Comparison of ENCODE assay signal across 9 cellular contexts in genomic region chr17:75774988-75775668, GRCh38. TPM values are rescaled to one million over a fixed set of nuclear protein-coding genes. Genes with fewer than 3 reads are reported as not detected.
A peak's percentile ranks its signal among the peaks of the same experiment; 100 is the strongest.
DNase-seq lines count a peak whose midpoint lies in the region; ATAC-seq and TF ChIP-seq lines count a peak whose summit lies in the region.
"Had no signal": no experiment of that assay in that cellular context is flagged by ENCODE, and none has a peak within 500 bp of the region (broad histone marks: within the 10 kb centered on the region; RNA-seq: fewer than 3 reads in every experiment).

No MANE protein-coding gene starts in this region.

- peaks cover 26% of the 10 kb centered on the region for H3K36me3 ChIP-seq in PC-9 (ENCODE audit: low read depth)
- H3K36me3 ChIP-seq in endodermal cell (ENCODE audit: control insufficient read depth, insufficient read depth, low read length): peaks cover 29% of the 10 kb centered on the region
- peaks cover 10 to 23% of the 10 kb centered on the region in 2 experiments for H3K36me3 ChIP-seq in trophoblast cell (ENCODE audit: control insufficient read depth in 1 of 2, insufficient read depth in 2 of 2, low read length in 2 of 2)

- DNase-seq in DMS53 (lab: John Stamatoyannopoulos, UW) (peak; percentile 52), DMS53 treated with DMSO at 0.1 percent for 48 hours (lab: John Stamatoyannopoulos, UW; ENCODE audit: unreplicated experiment) (no peak), PC-9 (peak; percentile 72 to 75), endodermal cell (peak; percentile 85), trophoblast cell (peak; percentile 63 to 72), NCI-H1436 (lab: John Stamatoyannopoulos, UW) (no peak)
- DNase-seq: NCI-H1105 treated with DMSO at 0.1 percent for 48 hours had no signal

- H4K20me1 ChIP-seq in PC-9 (ENCODE audit: insufficient read depth): peaks cover 36% of the 10 kb centered on the region

- H3K4me3 Mint-ChIP-seq in endodermal cell: no peak overlapping the region

- no peaks in the 10 kb centered on the region for H3K9me2 ChIP-seq in PC-9 (ENCODE audit: insufficient read depth)

- peaks cover 24% of the 10 kb centered on the region for H3K36me3 Mint-ChIP-seq in endodermal cell (ENCODE audit: low read depth)

- H3K27me3 ChIP-seq in PC-9 (ENCODE audit: insufficient read depth, low read depth): no peaks in the 10 kb centered on the region
- no peaks in the 10 kb centered on the region for H3K27me3 ChIP-seq in endodermal cell (ENCODE audit: control insufficient read depth, insufficient read depth, low read length, poor library complexity, severe bottlenecking)
- no peaks in the 10 kb centered on the region for H3K27me3 ChIP-seq in trophoblast cell (ENCODE audit: insufficient read depth, low read length)

- ATAC-seq in GM19397 (IDR thresholded peaks at IDR 0.05; ENCODE audit: unreplicated experiment): no peak
- ATAC-seq in GM21367 (IDR thresholded peaks at IDR 0.05; ENCODE audit: unreplicated experiment): no peak

- H2BK12ac ChIP-seq in trophoblast cell (ENCODE audit: low read length): no peak overlapping the region

- H3K79me1 ChIP-seq in trophoblast cell (ENCODE audit: low read length): peaks cover 7% of the 10 kb centered on the region

- CTCF ChIA-PET in PC-9 (lab: Charles Lee): interaction anchor here (0.6 kb wide), 1 partner anchor 53 kb away, joined by 3 read pairs; no protein-coding TSS in a partner anchor

- H3K18ac ChIP-seq in trophoblast cell (ENCODE audit: low read length): no peak overlapping the region

- BruUV-seq in PC-9 (replicated peaks; lab: Mats Ljungman, UMichigan): no TSS peak

- 89 to 97% methylated on average over 5 to 6 of the region's 6 CpGs for WGBS in endodermal cell (ENCODE audit: insufficient coverage in 1 of 2, insufficient read length in 1 of 2), 2 experiments
- no CpG with 5 or more reads among the region's 6 CpGs for WGBS in trophoblast cell (ENCODE audit: extremely low coverage, insufficient coverage, insufficient read length)

- H3K27ac ChIP-seq in PC-9: peak overlapping the region; percentile 37; the same call in 1 of the 2 replicates
- no peak overlapping the region for H3K27ac ChIP-seq in endodermal cell (ENCODE audit: low read depth, low read length)
- no peak overlapping the region for H3K27ac ChIP-seq in trophoblast cell (ENCODE audit: low read depth, low read length)

- peak overlapping the region; percentile 29 for H3K27ac Mint-ChIP-seq in endodermal cell

- intact Hi-C loops in PC-9 (cut with micrococcal nuclease; ENCODE audit: unreplicated experiment): loop anchor here (5.0 to 10.0 kb wide), 3 partner anchors 42 to 500 kb away; partner anchors contain the start of gene CDK3

- peak overlapping the region; percentile 34 for H3K4me2 ChIP-seq in PC-9
- H3K4me2 ChIP-seq in trophoblast cell (ENCODE audit: low read length): no peak overlapping the region

- TF ChIP-seq CTCF in PC-9 (conservative IDR thresholded peaks at IDR 0.05) (no peak), endodermal cell (conservative IDR thresholded peaks at IDR 0.05) (no peak)

- H4K91ac ChIP-seq in trophoblast cell (ENCODE audit: low read depth, low read length): no peak overlapping the region

- no peak overlapping the region for H2AFZ ChIP-seq in PC-9
- no peak overlapping the region for H2AFZ ChIP-seq in trophoblast cell (ENCODE audit: insufficient read depth, low read length, poor library complexity)

- no peak overlapping the region for H3K23ac ChIP-seq in trophoblast cell (ENCODE audit: low read length)

- H3K9me3 Mint-ChIP-seq in endodermal cell: peaks cover 1% of the 10 kb centered on the region

- no peak overlapping the region for H4K12ac ChIP-seq in trophoblast cell (ENCODE audit: low read depth, low read length)

- H3K9me3 ChIP-seq in PC-9 (ENCODE audit: insufficient read depth, low read depth) (no peaks in the 10 kb centered on the region), endodermal cell (ENCODE audit: control insufficient read depth, low read length) (no peaks in the 10 kb centered on the region), trophoblast cell (ENCODE audit: insufficient read depth, low read depth, low read length) (no peaks in the 10 kb centered on the region)

- H2BK120ac ChIP-seq in trophoblast cell (ENCODE audit: insufficient read depth, low read length, poor library complexity): no peak overlapping the region

- H3K14ac ChIP-seq in trophoblast cell (ENCODE audit: low read length): no peak overlapping the region

- no peak overlapping the region for H2AK5ac ChIP-seq in trophoblast cell (ENCODE audit: low read length)

- POLR2A ChIA-PET in PC-9 (lab: Charles Lee; ENCODE audit: unreplicated experiment): interaction anchor here (0.6 to 1.0 kb wide), 4 partner anchors 40 to 245 kb away, joined by 3 to 8 read pairs (median 3); no protein-coding TSS in a partner anchor

- H2BK5ac ChIP-seq in trophoblast cell (ENCODE audit: low read depth, low read length, poor library complexity): no peak overlapping the region

- peaks cover 32% of the 10 kb centered on the region for H3K79me2 ChIP-seq in PC-9 (ENCODE audit: low read depth)
- peaks cover 12% of the 10 kb centered on the region for H3K79me2 ChIP-seq in trophoblast cell (ENCODE audit: control insufficient read depth, insufficient read depth, low read length, poor library complexity)

- no peak overlapping the region for H3K4ac ChIP-seq in trophoblast cell (ENCODE audit: low read depth, low read length)

- H3K4me3 ChIP-seq in PC-9: no peak overlapping the region
- H3K4me3 ChIP-seq in endodermal cell (ENCODE audit: low read length): no peak overlapping the region
- no peak overlapping the region for H3K4me3 ChIP-seq in trophoblast cell (ENCODE audit: low read depth, low read length)

- H3K27me3 Mint-ChIP-seq in endodermal cell (ENCODE audit: insufficient read depth): no peaks in the 10 kb centered on the region

- peaks cover 52% of the 10 kb centered on the region for H3F3A ChIP-seq in PC-9 (ENCODE audit: insufficient read depth, low read depth)

- H3K4me1 ChIP-seq in PC-9 (replicated peaks; ENCODE audit: insufficient read depth) (peaks cover 33% of the 10 kb centered on the region), endodermal cell (ENCODE audit: control insufficient read depth, insufficient read depth, low read length) (no peaks in the 10 kb centered on the region), trophoblast cell (ENCODE audit: control insufficient read depth in 1 of 2, insufficient read depth in 2 of 2, low read length in 2 of 2) (peaks cover 0 to 5% of the 10 kb centered on the region in 2 experiments)

- H3K9ac ChIP-seq in endodermal cell (ENCODE audit: extremely low read depth, low read length, poor library complexity, severe bottlenecking) (no peak overlapping the region), trophoblast cell (ENCODE audit: low read length) (no peak overlapping the region)

- peaks cover 25% of the 10 kb centered on the region for H3K4me1 Mint-ChIP-seq in endodermal cell

- H4K8ac ChIP-seq in trophoblast cell (ENCODE audit: low read depth, low read length): no peak overlapping the region

RNA-seq across cellular contexts. Expression of gene UNK, which starts 9.5 kb away (rescaled TPM):
- 25.3 and 27.8 TPM in 2 replicates for total RNA-seq in PC-9 (2021)
- 10 to 100 TPM; 38.0 to 39.0 TPM for total RNA-seq in endodermal cell
- polyA plus RNA-seq in endodermal cell (2013, experiment 1 of 2): 40.1 TPM
- polyA plus RNA-seq in endodermal cell (2013, experiment 2 of 2): 37.5 TPM
- polyA plus RNA-seq in trophoblast cell (2013): 20.5 and 22.3 TPM in 2 replicates

RNA-seq across cellular contexts. Expression of gene GALK1, which starts 10.1 kb away (rescaled TPM):
- total RNA-seq in PC-9 (2021) (12.7 and 12.8 TPM in 2 replicates), endodermal cell (10 to 100 TPM; 26.7 to 33.2 TPM)
- 25.1 TPM for polyA plus RNA-seq in endodermal cell (2013, experiment 1 of 2)
- 22.8 TPM for polyA plus RNA-seq in endodermal cell (2013, experiment 2 of 2)
- 14.2 TPM in 2 replicates for polyA plus RNA-seq in trophoblast cell (2013)

RNA-seq across cellular contexts. Expression of gene ITGB4, which starts 53.9 kb away (rescaled TPM):
- 448 and 461 TPM in 2 replicates for total RNA-seq in PC-9 (2021)
- total RNA-seq in endodermal cell: 1 to 10 TPM; 3.4 to 5.1 TPM
- polyA plus RNA-seq in endodermal cell (2013, experiment 1 of 2): 0.39 TPM
- polyA plus RNA-seq in endodermal cell (2013, experiment 2 of 2): 0.87 TPM
- 81.0 and 90.8 TPM in 2 replicates for polyA plus RNA-seq in trophoblast cell (2013)

Comparison
In these comparisons a context has a peak if more than half of its experiments do, and no peak if none do; other contexts are left out.
1. DNase-seq: peak in DMS53 (single experiment), PC-9 (2 of 2), endodermal cell (single experiment) and trophoblast cell (2 of 2); none in DMS53 treated with DMSO at 0.1 percent for 48 hours (single experiment) and NCI-H1436 (single experiment).
2. RNA of gene ITGB4, which starts 53.9 kb away (total RNA-seq): 448 to 461 TPM in PC-9; 3.4 to 5.1 TPM in endodermal cell; every median in the first group is over 10 times any median in the second.